24 cellular contexts compared by ENCODE assay signal in the genomic region with DNA sequence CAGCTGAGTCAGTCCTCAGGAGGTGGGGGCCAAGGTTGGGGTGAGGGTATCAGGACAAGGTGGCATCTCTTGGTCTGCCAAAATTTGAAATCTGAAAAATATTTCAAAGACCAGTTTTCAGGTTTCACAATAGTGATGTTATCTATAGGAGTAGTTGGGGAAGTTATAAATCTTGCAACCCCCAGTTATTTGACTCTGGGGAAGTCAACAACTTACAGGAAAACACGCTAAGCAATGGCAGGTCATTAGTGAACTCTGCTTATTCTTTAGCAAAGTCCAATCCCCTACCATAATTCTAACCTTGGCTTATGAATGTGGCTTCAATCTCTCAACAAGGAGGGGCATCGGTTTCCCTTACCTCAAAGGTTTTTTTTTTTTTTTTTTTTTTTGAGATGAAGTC.
"Had no signal": no experiment of that assay in that cellular context is flagged by ENCODE, and none has a peak within 500 bp of the region (broad histone marks: within the 10 kb centered on the region; RNA-seq: fewer than 3 reads in every experiment).

No MANE protein-coding gene starts in this region.

- H3K36me3 Mint-ChIP-seq: activated naive CD4-positive, alpha-beta T cell treated with anti-CD3 and anti-CD28 coated beads, Interleukin-2, amount 50 U/mL, for 24 hours; activated naive CD8-positive, alpha-beta T cell treated with anti-CD3 and anti-CD28 coated beads, Interleukin-2, amount 10 ng/mL, durations not matched to agents 7 days and 5 days had no signal

- DNase-seq: activated CD4-positive, alpha-beta T cell treated with anti-CD3 and anti-CD28 coated beads, Interleukin-2, amount 10 ng/mL, durations not matched to agents 24 days and 14 days; activated CD4-positive, alpha-beta T cell treated with anti-CD3 and anti-CD28 coated beads, Interleukin-2, amount 50 U/mL, for 4 hours; activated CD8-positive, alpha-beta T cell treated with anti-CD3 and anti-CD28 coated beads for 36 hours; activated gamma-delta T cell; activated naive CD4-positive, alpha-beta T cell treated with Interleukin-2 at 50 U/mL for 16 hours; activated naive CD8-positive, alpha-beta T cell treated with anti-CD3 and anti-CD28 coated beads, Interleukin-2, amount 10 ng/mL, durations not matched to agents 7 days and 5 days; activated T-cell treated with anti-CD3 and anti-CD28 coated beads, Interleukin-2, amount 50 U/mL, for 1 hour; amygdala; Kasumi-1; KG1; MG63; NCI-H1092; NCI-H1436 treated with DMSO at 0.1 percent for 48 hours; NCI-H1694 treated with DMSO at 0.1 percent for 48 hours; NCI-H2029; NCI-H345; NCI-H524 treated with DMSO at 0.1 percent for 48 hours; Peyer's patch; RPMI8226; SHP77 treated with DMSO at 0.1 percent for 48 hours; T1000 had no signal

- H3K4me1 Mint-ChIP-seq: activated CD4-positive, alpha-beta T cell treated with anti-CD3 and anti-CD28 coated beads, Interleukin-2, amount 10 ng/mL, durations not matched to agents 24 days and 14 days; activated naive CD4-positive, alpha-beta T cell treated with anti-CD3 and anti-CD28 coated beads, Interleukin-2, amount 50 U/mL, for 24 hours; activated naive CD8-positive, alpha-beta T cell treated with anti-CD3 and anti-CD28 coated beads, Interleukin-2, amount 10 ng/mL, durations not matched to agents 7 days and 5 days; central memory CD8-positive, alpha-beta T cell had no signal

- H3K9me3 Mint-ChIP-seq: activated CD4-positive, alpha-beta T cell treated with anti-CD3 and anti-CD28 coated beads, Interleukin-2, amount 10 ng/mL, durations not matched to agents 24 days and 14 days; activated CD8-positive, alpha-beta T cell treated with anti-CD3 and anti-CD28 coated beads for 36 hours; activated naive CD4-positive, alpha-beta T cell treated with anti-CD3 and anti-CD28 coated beads, Interleukin-2, amount 50 U/mL, for 24 hours; activated naive CD8-positive, alpha-beta T cell treated with anti-CD3 and anti-CD28 coated beads, Interleukin-2, amount 10 ng/mL, durations not matched to agents 7 days and 5 days; activated T-helper 2 cell treated with anti-CD3 and anti-CD28 coated beads, Interferon-gamma antibody, Interleukin-2, Interleukin-4, amounts not matched to agents 10 μg/mL and 5 μg/mL and 100 μg/mL, durations not matched to agents 14 hours and 24 hours and 36 hours; central memory CD8-positive, alpha-beta T cell had no signal

- H3K4me3 Mint-ChIP-seq: activated CD4-positive, alpha-beta T cell treated with anti-CD3 and anti-CD28 coated beads, Interleukin-2, amount 10 ng/mL, durations not matched to agents 24 days and 14 days; activated CD8-positive, alpha-beta T cell treated with anti-CD3 and anti-CD28 coated beads for 36 hours; activated naive CD4-positive, alpha-beta T cell treated with anti-CD3 and anti-CD28 coated beads, Interleukin-2, amount 50 U/mL, for 24 hours; activated naive CD8-positive, alpha-beta T cell treated with anti-CD3 and anti-CD28 coated beads, Interleukin-2, amount 10 ng/mL, durations not matched to agents 7 days and 5 days; central memory CD8-positive, alpha-beta T cell had no signal

- H3K27ac Mint-ChIP-seq: activated CD4-positive, alpha-beta T cell treated with anti-CD3 and anti-CD28 coated beads, Interleukin-2, amount 10 ng/mL, durations not matched to agents 24 days and 14 days; activated CD8-positive, alpha-beta T cell treated with anti-CD3 and anti-CD28 coated beads for 36 hours; activated naive CD4-positive, alpha-beta T cell treated with anti-CD3 and anti-CD28 coated beads, Interleukin-2, amount 50 U/mL, for 24 hours; activated naive CD8-positive, alpha-beta T cell treated with anti-CD3 and anti-CD28 coated beads, Interleukin-2, amount 10 ng/mL, durations not matched to agents 7 days and 5 days; activated T-helper 2 cell treated with anti-CD3 and anti-CD28 coated beads, Interferon-gamma antibody, Interleukin-2, Interleukin-4, amounts not matched to agents 10 μg/mL and 5 μg/mL and 100 μg/mL, durations not matched to agents 14 hours and 24 hours and 36 hours had no signal
